ENCODE assay signal across 9 cellular contexts in the genomic region with DNA sequence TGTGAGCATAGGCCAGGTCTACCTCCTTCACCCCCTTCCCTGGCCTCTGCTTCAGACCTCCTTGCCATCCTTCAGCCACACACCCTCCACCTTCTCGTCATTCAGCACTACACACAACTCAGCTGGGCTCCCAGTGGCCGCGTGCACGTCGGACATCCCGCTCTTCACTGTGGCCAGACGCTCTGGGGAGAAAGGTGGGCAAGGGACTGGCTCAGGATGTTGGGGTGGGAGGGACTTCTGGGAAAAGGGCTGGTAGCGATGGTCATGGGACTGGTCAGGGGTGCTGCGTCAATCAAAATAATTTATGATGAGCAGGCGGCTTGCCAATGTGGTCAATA. TPM values are rescaled to one million over a fixed set of nuclear protein-coding genes. Genes with fewer than 3 reads are reported as not detected.
"Had no signal": no experiment of that assay in that cellular context is flagged by ENCODE, and none has a peak within 500 bp of the region (broad histone marks: within the 10 kb centered on the region; RNA-seq: fewer than 3 reads in every experiment).

No MANE protein-coding gene starts in this region.

- FAIRE-seq: HTR-8/SVneo had no signal

- H3K27ac ChIP-seq: KMS-11 had no signal

- H3K9me3 ChIP-seq: HAP-1 had no signal

- DNase-seq: H7, IMR-90, KBM-7 had no signal

- H3K36me3 ChIP-seq: HAP-1 had no signal

- H3K9ac ChIP-seq: KMS-11 had no signal

- H3K4me2 ChIP-seq: GM23338, KMS-11 had no signal

- H3K4me1 ChIP-seq: HAP-1 had no signal

- H2AFZ ChIP-seq: GM23338 had no signal

- H3K4me3 ChIP-seq: GM23338, HAP-1 had no signal

- ATAC-seq: GM23338, HCT116 had no signal

RNA-seq across cellular contexts. Expression of gene IGSF22, which starts 11.6 kb away (rescaled TPM):
- total RNA-seq: GM23338, H4, IMR-90 had no signal
- polyA plus RNA-seq: IMR-90 had no signal
